ENCODE assay signal across 19 cellular contexts in the genomic region with DNA sequence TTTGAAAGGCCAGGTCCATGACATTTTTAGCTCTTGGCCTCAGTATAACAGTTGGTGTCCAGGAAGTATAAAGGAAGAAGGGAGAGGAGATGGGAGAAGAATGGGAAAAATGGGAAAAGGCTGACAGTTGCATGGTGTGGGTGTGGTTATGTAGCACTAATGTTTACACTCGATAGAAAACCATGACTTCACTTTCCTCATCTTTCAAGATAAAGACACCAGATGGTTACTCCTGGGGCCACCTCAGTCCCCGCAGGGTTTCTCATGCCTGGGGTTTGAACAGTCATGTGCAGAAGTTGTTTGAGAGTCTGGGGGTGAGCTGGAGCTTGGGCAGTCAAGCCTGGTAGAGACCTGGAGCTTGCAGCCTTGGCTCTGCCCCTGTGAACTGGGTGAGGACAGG. TPM values are rescaled to one million over a fixed set of nuclear protein-coding genes. Genes with fewer than 3 reads are reported as not detected.
A peak's percentile ranks its signal among the peaks of the same experiment; 100 is the strongest.
DNase-seq lines count a peak whose midpoint lies in the region; ATAC-seq and TF ChIP-seq lines count a peak whose summit lies in the region.
"Had no signal": no experiment of that assay in that cellular context is flagged by ENCODE, and none has a peak within 500 bp of the region (broad histone marks: within the 10 kb centered on the region; RNA-seq: fewer than 3 reads in every experiment).

No MANE protein-coding gene starts in this region.

- H3K9me3 ChIP-seq in CD4-positive, CD25-positive, alpha-beta regulatory T cell (ENCODE audit: control insufficient read depth in 2 of 2, low read length in 2 of 2), result no peaks in the 10 kb centered on the region
- H3K9me3 ChIP-seq in Loucy (ENCODE audit: insufficient read depth, low read depth, low read length) (no peaks in the 10 kb centered on the region), mucosa of descending colon (no peaks in the 10 kb centered on the region), mammary epithelial cell (replicated peaks; ENCODE audit: insufficient read depth, low read length) (no peaks in the 10 kb centered on the region)
- H3K9me3 ChIP-seq: Caco-2 had no signal

- H3K4me1 ChIP-seq in CD4-positive, CD25-positive, alpha-beta regulatory T cell (ENCODE audit: control insufficient read depth, insufficient read depth, low read length, poor library complexity, severe bottlenecking), result no peaks in the 10 kb centered on the region
- H3K4me1 ChIP-seq in Loucy (ENCODE audit: insufficient read depth, low read length, poor library complexity, severe bottlenecking) (peaks cover 51% of the 10 kb centered on the region), mucosa of descending colon (ENCODE audit: low read depth) (no peaks in the 10 kb centered on the region), mammary epithelial cell (ENCODE audit: insufficient read depth, low read length) (no peaks in the 10 kb centered on the region)
- H3K4me1 ChIP-seq: Caco-2 had no signal

- H3K4me2 ChIP-seq in Loucy (ENCODE audit: low read depth, low read length, poor library complexity, severe bottlenecking) (peak overlapping the region; percentile 50), mammary epithelial cell (ENCODE audit: insufficient read depth, low read depth, low read length) (no peak overlapping the region)

- DNase-seq in CD4-positive, CD25-positive, alpha-beta regulatory T cell, result no peak
- DNase-seq in activated B cell treated with CpG ODN at 0.5 μM for 24 hours, result no peak
- DNase-seq in mucosa of descending colon, result no peak
- DNase-seq in LoVo (ENCODE audit: low spot score), result no peak
- no peak for DNase-seq in mammary epithelial cell
- DNase-seq in midbrain (lab: John Stamatoyannopoulos, UW), result no peak
- DNase-seq: Caco-2, DMS53, GOT3, KG1, NCI-H1417 treated with DMSO at 0.1 percent for 48 hours, NCI-H1930, NCI-H446, NCI-H526 treated with DMSO at 0.1 percent for 48 hours, Right ventricle myocardium superior had no signal

- TF ChIP-seq CTCF in Loucy (conservative IDR thresholded peaks at IDR 0.05; ENCODE audit: low read length) (no peak), activated B cell treated with CpG ODN at 0.5 μM for 24 hours (IDR thresholded peaks at IDR 0.05) (no peak), mucosa of descending colon (IDR thresholded peaks at IDR 0.05) (no peak), mammary epithelial cell (conservative IDR thresholded peaks at IDR 0.05 in 1 of 2, IDR thresholded peaks at IDR 0.05 in 1 of 2; ENCODE audit: extremely low read depth in 1 of 2, insufficient read depth in 1 of 2, low read depth in 1 of 2, low read length in 2 of 2) (no peak)

- H2AFZ ChIP-seq in Loucy (ENCODE audit: low read length) (no peak overlapping the region), mammary epithelial cell (ENCODE audit: low read depth, low read length) (no peak overlapping the region)

- CTCF ChIA-PET in activated B cell treated with CpG ODN at 0.5 μM for 24 hours (lab: Charles Lee), result no interaction called here
- CTCF ChIA-PET in mammary epithelial cell (lab: Charles Lee; ENCODE audit: low non-redundant PET), result no interaction called here

- in situ Hi-C loops in mammary epithelial cell (cut with MboI; ENCODE audit: low sequenced_read_pairs in 2 of 2), result no loop called here

- no peaks in the 10 kb centered on the region for H3K27me3 Mint-ChIP-seq in CD4-positive, CD25-positive, alpha-beta regulatory T cell
- H3K27me3 Mint-ChIP-seq in activated B cell treated with CpG ODN at 0.5 μM for 24 hours, result no peaks in the 10 kb centered on the region

- no peaks in the 10 kb centered on the region for H3K27me3 ChIP-seq in CD4-positive, CD25-positive, alpha-beta regulatory T cell (ENCODE audit: control insufficient read depth, insufficient read depth, low read length)
- H3K27me3 ChIP-seq in Loucy (ENCODE audit: insufficient read depth, low read length, poor library complexity, severe bottlenecking) (no peaks in the 10 kb centered on the region), mammary epithelial cell (ENCODE audit: insufficient read depth, low read length) (no peaks in the 10 kb centered on the region)

- no peak overlapping the region for H3K4me3 ChIP-seq in CD4-positive, CD25-positive, alpha-beta regulatory T cell (ENCODE audit: low read depth, low read length)
- H3K4me3 ChIP-seq in Loucy (ENCODE audit: low read length, poor library complexity, severe bottlenecking) (no peak overlapping the region), mucosa of descending colon (no peak overlapping the region), mammary epithelial cell (replicated peaks in 1 of 3; ENCODE audit: insufficient read depth in 1 of 3, low read depth in 2 of 3, low read length in 3 of 3) (no peak overlapping the region)
- H3K4me3 ChIP-seq: SK-N-MC had no signal

- H3K36me3 Mint-ChIP-seq in CD4-positive, CD25-positive, alpha-beta regulatory T cell, result peaks cover 53% of the 10 kb centered on the region
- H3K36me3 Mint-ChIP-seq in activated B cell treated with CpG ODN at 0.5 μM for 24 hours (ENCODE audit: low read depth), result peaks cover 72% of the 10 kb centered on the region

- H4K20me1 ChIP-seq in Loucy (ENCODE audit: insufficient read depth, low read length, poor library complexity, severe bottlenecking) (no peaks in the 10 kb centered on the region), mammary epithelial cell (ENCODE audit: insufficient read depth, low read length) (no peaks in the 10 kb centered on the region)

- H3K9me3 Mint-ChIP-seq in CD4-positive, CD25-positive, alpha-beta regulatory T cell, result no peaks in the 10 kb centered on the region
- no peaks in the 10 kb centered on the region for H3K9me3 Mint-ChIP-seq in activated B cell treated with CpG ODN at 0.5 μM for 24 hours

- intact Hi-C loops in activated B cell treated with CpG ODN at 0.5 μM for 24 hours (cut with micrococcal nuclease), result no loop called here
- intact Hi-C loops in mucosa of descending colon (cut with DNase I, micrococcal nuclease), result no loop called here
- intact Hi-C loops in mammary epithelial cell (cut with micrococcal nuclease), result no loop called here

- no peaks in the 10 kb centered on the region for H3K9me2 ChIP-seq in Loucy (replicated peaks; ENCODE audit: low read depth, low read length)

- H3K27ac ChIP-seq in CD4-positive, CD25-positive, alpha-beta regulatory T cell (ENCODE audit: insufficient read depth, low read length, poor library complexity, severe bottlenecking), result no peak overlapping the region
- no peak overlapping the region for H3K27ac ChIP-seq in mammary epithelial cell (ENCODE audit: insufficient read depth, low read depth, low read length)
- H3K27ac ChIP-seq: C4-2B, SK-N-MC had no signal

- no peak for ATAC-seq in CD4-positive, CD25-positive, alpha-beta regulatory T cell (ENCODE audit: low read depth in 2 of 2)
- no peak for ATAC-seq in activated B cell treated with CpG ODN at 0.5 μM for 24 hours (ENCODE audit: low read depth)
- peak; percentile 30 for ATAC-seq in mucosa of descending colon
- no peak for ATAC-seq in GM18870 (IDR thresholded peaks at IDR 0.05; ENCODE audit: unreplicated experiment)

- peaks cover 48% of the 10 kb centered on the region for H3K36me3 ChIP-seq in CD4-positive, CD25-positive, alpha-beta regulatory T cell (ENCODE audit: control insufficient read depth, insufficient read depth, low read length)
- H3K36me3 ChIP-seq in Loucy (ENCODE audit: insufficient read depth, low read length), result peaks cover 15% of the 10 kb centered on the region; the same call in 1 of the 2 replicates
- H3K36me3 ChIP-seq in mucosa of descending colon (ENCODE audit: low read depth), result peaks cover 13% of the 10 kb centered on the region
- peaks cover 2% of the 10 kb centered on the region for H3K36me3 ChIP-seq in mammary epithelial cell (ENCODE audit: insufficient read depth, low read length)

- H3F3A ChIP-seq in Loucy (ENCODE audit: low read depth), result no peaks in the 10 kb centered on the region

- peaks cover 9 to 18% (median 16%) of the 10 kb centered on the region in 4 donors for H3K4me1 Mint-ChIP-seq in CD4-positive, CD25-positive, alpha-beta regulatory T cell
- H3K4me1 Mint-ChIP-seq in activated B cell treated with CpG ODN at 0.5 μM for 24 hours, result peaks cover 30% of the 10 kb centered on the region

- no TSS peak for BruUV-seq in mammary epithelial cell (replicated peaks; lab: Mats Ljungman, UMichigan)

- WGBS in mammary epithelial cell (ENCODE audit: low coverage, missing lambda C conversion rate), result 95% methylated on average over 2 of the region's 2 CpGs

- peak overlapping the region in 2 of 3 donors; percentile 4 to 20 for H3K27ac Mint-ChIP-seq in CD4-positive, CD25-positive, alpha-beta regulatory T cell
- H3K27ac Mint-ChIP-seq in activated B cell treated with CpG ODN at 0.5 μM for 24 hours, result peak overlapping the region; percentile 3

- POLR2A ChIA-PET in activated B cell treated with CpG ODN at 0.5 μM for 24 hours (lab: Charles Lee), result no interaction called here

- no peak overlapping the region for H3K4me3 Mint-ChIP-seq in CD4-positive, CD25-positive, alpha-beta regulatory T cell
- no peak overlapping the region for H3K4me3 Mint-ChIP-seq in activated B cell treated with CpG ODN at 0.5 μM for 24 hours

- dilution Hi-C loops in mammary epithelial cell (cut with HindIII; ENCODE audit: low sequenced_read_pairs), result no loop called here

- no peak overlapping the region for H3K9ac ChIP-seq in Loucy (ENCODE audit: low read depth, low read length, poor library complexity, severe bottlenecking)
- no peak overlapping the region for H3K9ac ChIP-seq in mammary epithelial cell (ENCODE audit: insufficient read depth, low read length)

- H3K79me2 ChIP-seq in Loucy (ENCODE audit: insufficient read depth, low read length), result peaks cover 10% of the 10 kb centered on the region; the same call in 1 of the 2 replicates
- H3K79me2 ChIP-seq in mammary epithelial cell (ENCODE audit: insufficient read depth, low read length), result peaks cover 9% of the 10 kb centered on the region

RNA-seq across cellular contexts. Expression of gene PGBD2, which starts 7.9 kb away (rescaled TPM):
- 3.2 TPM for total RNA-seq in CD4-positive, CD25-positive, alpha-beta regulatory T cell
- polyA plus RNA-seq in CD4-positive, CD25-positive, alpha-beta regulatory T cell, result 10 to 100 TPM in 1 of 4 donors, 1 to 10 TPM in 3; 7.2 to 10.8 (median 8.3) TPM
- 12.3 and 13.4 TPM in 2 replicates for total RNA-seq in activated B cell treated with CpG ODN at 0.5 μM for 24 hours
- 10 to 100 TPM in 2 of 3 donors, 1 to 10 TPM in 1; 6.6 to 11.7 (median 10.9) TPM for total RNA-seq in mucosa of descending colon
- 1 to 10 TPM; 3.8 to 4.2 TPM for total RNA-seq in mammary epithelial cell
- polyA plus RNA-seq in mammary epithelial cell, result 3.9 TPM
- not detected for polyA minus RNA-seq in mammary epithelial cell

RNA-seq across cellular contexts. Expression of gene ZNF692, which starts 55.0 kb away (rescaled TPM):
- 50.6 TPM for total RNA-seq in CD4-positive, CD25-positive, alpha-beta regulatory T cell
- 1 to 10 TPM; 6.0 to 9.8 (median 7.2) TPM for polyA plus RNA-seq in CD4-positive, CD25-positive, alpha-beta regulatory T cell
- total RNA-seq in activated B cell treated with CpG ODN at 0.5 μM for 24 hours (36.4 and 40.3 TPM in 2 replicates), mucosa of descending colon (10 to 100 TPM; 26.7 to 51.7 (median 43.6) TPM), mammary epithelial cell (10 to 100 TPM in 1 of 2 donors, 1 to 10 TPM in 1; 9.0 to 39.9 TPM)
- polyA plus RNA-seq in mammary epithelial cell, result 27.9 TPM
- 21.7 TPM for polyA minus RNA-seq in mammary epithelial cell
